Comparison of ENCODE assay signal across 8 cellular contexts in genomic region chr10:13099144-13099665, GRCh38. TPM values are rescaled to one million over a fixed set of nuclear protein-coding genes. Genes with fewer than 3 reads are reported as not detected.
DNase-seq lines count a peak whose midpoint lies in the region; ATAC-seq and TF ChIP-seq lines count a peak whose summit lies in the region.

No MANE protein-coding gene starts in this region.

- no TSS peak for BruUV-seq in MCF 10A (replicated peaks; lab: Mats Ljungman, UMichigan)

- CTCF ChIA-PET in MCF 10A (lab: Yijun Ruan, JAX): interaction anchor here (0.5 to 3.4 kb wide), 23 partner anchors 12 to 916 kb away, joined by 3 to 22 read pairs (median 3); partner anchors contain the start of genes CDC123 and NUDT5

- peaks cover 3% of the 10 kb centered on the region for H3K4me1 ChIP-seq in HAP-1

- no peaks in the 10 kb centered on the region for H3K36me3 ChIP-seq in HAP-1 (replicated peaks)

- peak; percentile 70 for ATAC-seq in sciatic nerve

- TF ChIP-seq CTCF in GM12873 (IDR thresholded peaks at IDR 0.05; ENCODE audit: insufficient read depth, low read depth, low read length, missing control alignments) (peak; percentile 78), MCF 10A (IDR thresholded peaks at IDR 0.05; ENCODE audit: unreplicated experiment) (peak; percentile 29)

- peak overlapping the region; percentile 83 for H3K4me3 Mint-ChIP-seq in MCF 10A (ENCODE audit: unreplicated experiment)

- POLR2A ChIA-PET in MCF 10A (lab: Yijun Ruan, JAX): interaction anchor here (0.5 to 2.3 kb wide), 10 partner anchors 10 to 513 kb away, joined by 3 to 11 read pairs (median 5); no protein-coding TSS in a partner anchor

- intact Hi-C loops in MCF 10A (cut with micrococcal nuclease): loop anchor here (1.0 kb wide), 3 partner anchors 197 to 835 kb away; no protein-coding TSS in a partner anchor
- intact Hi-C loops in sciatic nerve (cut with DNase I): no loop called here

- H3K4me3 ChIP-seq in HAP-1 (peak overlapping the region; percentile 64), iPS-11a (ENCODE audit: low read depth, low read length) (peak overlapping the region; percentile 77)

- H3K9me3 ChIP-seq in HAP-1: no peaks in the 10 kb centered on the region

- no peaks in the 10 kb centered on the region for H3K9me3 Mint-ChIP-seq in MCF 10A (ENCODE audit: unreplicated experiment)

- peaks cover 26% of the 10 kb centered on the region for H3K4me1 Mint-ChIP-seq in MCF 10A (ENCODE audit: insufficient read depth, unreplicated experiment)

- peak overlapping the region; percentile 87 for H3K27ac Mint-ChIP-seq in MCF 10A (ENCODE audit: low read depth, unreplicated experiment)

- DNase-seq in HAP-1 (ENCODE audit: low spot score in 2 of 2) (peak; percentile 73 to 74), LoVo (ENCODE audit: low spot score) (peak; percentile 73), SW480 (ENCODE audit: low spot score) (peak; percentile 70), MCF 10A (ENCODE audit: unreplicated experiment) (peak; percentile 56), sciatic nerve (ENCODE audit: low spot score) (peak; percentile 69), GF-D8 (lab: John Stamatoyannopoulos, UW) (no peak)

- H3K27me3 ChIP-seq in HAP-1 (ENCODE audit: low read depth): no peaks in the 10 kb centered on the region

- peaks cover 7% of the 10 kb centered on the region for H3K36me3 Mint-ChIP-seq in MCF 10A (ENCODE audit: insufficient read depth, unreplicated experiment)

- in situ Hi-C loops in HAP-1 (cut with MboI; ENCODE audit: low sequenced_read_pairs): no loop called here

- no peaks in the 10 kb centered on the region for H3K27me3 Mint-ChIP-seq in MCF 10A (ENCODE audit: insufficient read depth, unreplicated experiment)

RNA-seq across cellular contexts. Expression of gene OPTN, which starts 0.8 kb away (rescaled TPM):
- 79.6 and 109 TPM in 2 replicates for total RNA-seq in MCF 10A (2022)
- total RNA-seq in sciatic nerve: 118 TPM
